In the genomic region with DNA sequence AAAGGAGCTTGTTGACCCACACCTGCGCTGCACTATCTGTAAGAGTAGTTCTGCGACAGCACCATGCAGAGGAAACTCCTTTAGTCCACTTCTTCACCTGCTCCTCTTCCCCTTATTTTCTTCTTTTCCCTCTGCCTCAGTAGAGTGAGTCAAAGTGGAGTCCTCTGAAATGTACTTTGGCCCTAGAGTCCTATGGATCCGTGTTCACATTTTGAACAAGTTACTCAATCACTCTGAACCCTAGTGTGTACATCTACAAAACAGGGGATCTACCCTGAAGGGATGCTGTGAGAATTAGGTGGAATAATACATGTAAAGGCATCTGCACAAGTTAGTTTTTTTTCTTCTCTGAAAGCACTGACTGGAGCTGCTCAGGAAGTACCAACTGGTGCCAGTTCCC, we compare ENCODE assay signal across 30 cellular contexts.
"Had no signal": no experiment of that assay in that cellular context is flagged by ENCODE, and none has a peak within 500 bp of the region (broad histone marks: within the 10 kb centered on the region; RNA-seq: fewer than 3 reads in every experiment).

No MANE protein-coding gene starts in this region.

- H3K4me3 Mint-ChIP-seq: effector memory CD8-positive, alpha-beta T cell; memory B cell; natural killer cell treated with Interleukin-12 subunit alpha and Interleukin-12 subunit beta and Interleukin-15 and Interleukin-18, amount 100 ng/mL, for 72 hours; stimulated activated naive CD8-positive, alpha-beta T cell treated with anti-CD3 and anti-CD28 coated beads, Interleukin-15, amount 100 ng/mL, for 72 hours; type B pancreatic cell had no signal

- H3K36me3 ChIP-seq: esophagus squamous epithelium, heart right ventricle, left ventricle myocardium inferior, lower lobe of right lung, ovary, tibial artery had no signal

- H3K27ac Mint-ChIP-seq: effector memory CD8-positive, alpha-beta T cell; memory B cell; natural killer cell treated with Interleukin-12 subunit alpha and Interleukin-12 subunit beta and Interleukin-15 and Interleukin-18, amount 100 ng/mL, for 72 hours; type B pancreatic cell had no signal

- H3K27me3 Mint-ChIP-seq: effector memory CD8-positive, alpha-beta T cell; memory B cell; stimulated activated naive CD8-positive, alpha-beta T cell treated with anti-CD3 and anti-CD28 coated beads, Interleukin-15, amount 100 ng/mL, for 72 hours; type B pancreatic cell had no signal

- H3K27me3 ChIP-seq: esophagus squamous epithelium, ovary, tibial artery had no signal

- ATAC-seq: effector memory CD8-positive, alpha-beta T cell; heart right ventricle; lower lobe of right lung; natural killer cell treated with Interleukin-12 subunit alpha and Interleukin-12 subunit beta and Interleukin-15 and Interleukin-18, amount 100 ng/mL, for 72 hours; psoas muscle; right cardiac atrium; stimulated activated naive CD8-positive, alpha-beta T cell treated with anti-CD3 and anti-CD28 coated beads, Interleukin-15, amount 100 ng/mL, for 72 hours had no signal

- H3K36me3 Mint-ChIP-seq: naive B cell; natural killer cell treated with Interleukin-12 subunit alpha and Interleukin-12 subunit beta and Interleukin-15 and Interleukin-18, amount 100 ng/mL, for 72 hours; type B pancreatic cell had no signal

- FAIRE-seq: endometrium, islet of Langerhans had no signal

- DNase-seq: cerebellar nuclear complex; cortex of kidney; effector memory CD8-positive, alpha-beta T cell; erythroblast; esophagus squamous epithelium; foreskin melanocyte; glutamatergic neuron; heart right ventricle; hippocampal formation; left cardiac atrium; left ventricle myocardium inferior; lower lobe of right lung; naive B cell; occipital lobe; ovary; posterior cingulate gyrus; psoas muscle; right cardiac atrium; stimulated activated CD4-positive, alpha-beta T cell treated with anti-CD3 and anti-CD28 coated beads, Interleukin-15, amount 100 ng/mL, for 24 hours; stimulated activated CD4-positive, alpha-beta T cell treated with anti-CD3 and anti-CD28 coated beads, Interleukin-2, amount 100 ng/mL, for 48 hours; stimulated activated CD8-positive, alpha-beta memory T cell treated with anti-CD3 and anti-CD28 coated beads, Interleukin-4, amount 100 ng/mL, for 48 hours; stimulated activated naive CD4-positive, alpha-beta T cell; stimulated activated naive CD8-positive, alpha-beta T cell treated with anti-CD3 and anti-CD28 coated beads, Interleukin-15, amount 100 ng/mL, for 72 hours; tibial artery had no signal

- H3K4me3 ChIP-seq: esophagus squamous epithelium, heart right ventricle, left ventricle myocardium inferior, lower lobe of right lung, ovary, psoas muscle, skin epidermis, tibial artery had no signal

- H3K4me1 ChIP-seq: psoas muscle had no signal

- H3K27ac ChIP-seq: esophagus squamous epithelium, lower lobe of right lung, ovary, psoas muscle, skin epidermis, tibial artery had no signal

- H3K9me3 Mint-ChIP-seq: effector memory CD8-positive, alpha-beta T cell; memory B cell had no signal

- H3K9me3 ChIP-seq: esophagus squamous epithelium, heart right ventricle, left ventricle myocardium inferior, lower lobe of right lung, ovary, psoas muscle, tibial artery had no signal
